In the genomic region with DNA sequence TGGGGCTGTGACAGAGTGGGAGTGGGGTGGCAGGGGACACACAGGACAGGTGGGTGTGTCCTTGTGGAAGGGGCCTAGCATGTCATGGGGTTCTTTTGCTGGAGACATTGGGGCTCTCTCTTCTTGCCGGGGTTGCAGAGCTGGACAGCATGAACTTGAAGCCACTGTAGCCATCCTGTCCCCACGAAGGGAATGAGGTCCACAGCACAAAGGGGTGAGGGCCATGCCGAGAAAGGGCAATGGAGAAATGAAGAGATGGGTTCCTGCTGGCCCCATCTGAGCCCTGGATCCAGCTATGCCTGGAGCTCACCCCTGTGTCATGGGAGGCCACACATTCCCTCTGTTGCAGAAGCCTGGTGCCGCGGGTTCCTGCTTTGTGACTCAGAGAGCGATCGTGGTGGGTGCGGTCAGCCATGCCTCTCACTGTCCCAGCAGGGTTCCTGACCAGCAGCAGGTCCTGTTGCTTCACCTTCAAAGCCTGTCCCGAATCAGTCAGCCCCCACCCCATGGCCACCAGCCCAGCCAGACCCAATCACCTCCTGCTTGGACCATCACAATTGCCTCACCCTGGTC, we compare ENCODE assay signal across 11 cellular contexts. TPM values are rescaled to one million over a fixed set of nuclear protein-coding genes. Genes with fewer than 3 reads are reported as not detected.
DNase-seq lines count a peak whose midpoint lies in the region; ATAC-seq and TF ChIP-seq lines count a peak whose summit lies in the region.
"Had no signal": no experiment of that assay in that cellular context is flagged by ENCODE, and none has a peak within 500 bp of the region (broad histone marks: within the 10 kb centered on the region; RNA-seq: fewer than 3 reads in every experiment).

No MANE protein-coding gene starts in this region.

- no peaks in the 10 kb centered on the region for H3K27me3 ChIP-seq in colonic mucosa
- H3K27me3 ChIP-seq: tibial artery had no signal

- DNase-seq in AG20443 (ENCODE audit: low spot score) (peak; percentile 98), HUDEP-2 (lab: John Stamatoyannopoulos, UW; ENCODE audit: unreplicated experiment in 76 of 76) (peak in 63 of 76 experiments; percentile 11 to 84 (median 51)), T-helper 17 cell (no peak), iPS-NIHi7 (ENCODE audit: extremely low spot score) (peak; percentile 59), colonic mucosa (no peak), GM19240 (ENCODE audit: insufficient read length, low spot score) (no peak), medulla oblongata (ENCODE audit: extremely low spot score) (no peak)
- DNase-seq in stimulated activated CD4-positive, alpha-beta T cell treated with anti-CD3 and anti-CD28 coated beads, Interleukin-4, amount 100 ng/mL, for 1 hour: no peak
- DNase-seq: activated CD4-positive, CD25-positive, alpha-beta regulatory T cell; tibial artery had no signal

- no peaks in the 10 kb centered on the region for H3K9me3 ChIP-seq in T-helper 17 cell (ENCODE audit: control insufficient read depth, low read length, poor library complexity, severe bottlenecking)
- no peaks in the 10 kb centered on the region for H3K9me3 ChIP-seq in colonic mucosa
- H3K9me3 ChIP-seq: tibial artery had no signal

- no peak overlapping the region for H3K4me3 Mint-ChIP-seq in T-helper 17 cell
- H3K4me3 Mint-ChIP-seq: brain had no signal

- TF ChIP-seq CTCF in colonic mucosa (IDR thresholded peaks at IDR 0.05): no peak

- no peaks in the 10 kb centered on the region for H3K4me1 ChIP-seq in colonic mucosa
- H3K4me1 ChIP-seq: tibial artery had no signal

- peaks cover 15% of the 10 kb centered on the region for H3K4me1 Mint-ChIP-seq in T-helper 17 cell

- peak; percentile 22 for ATAC-seq in T-helper 17 cell

- intact Hi-C loops in colonic mucosa (cut with DNase I): no loop called here

- no peak overlapping the region for H3K27ac Mint-ChIP-seq in T-helper 17 cell

- H3K4me3 ChIP-seq in colonic mucosa: no peak overlapping the region
- H3K4me3 ChIP-seq: tibial artery had no signal

- H3K27ac ChIP-seq in colonic mucosa: no peak overlapping the region
- H3K27ac ChIP-seq: tibial artery had no signal

- no peaks in the 10 kb centered on the region for H3K36me3 ChIP-seq in colonic mucosa
- H3K36me3 ChIP-seq: tibial artery had no signal

- H3K27me3 Mint-ChIP-seq in T-helper 17 cell: no peaks in the 10 kb centered on the region

- no peak overlapping the region for H3K9ac ChIP-seq in colonic mucosa (ENCODE audit: low read depth in 2 of 2, low read length in 2 of 2)

- peaks cover 5% of the 10 kb centered on the region for H3K36me3 Mint-ChIP-seq in T-helper 17 cell (ENCODE audit: low read depth)

RNA-seq across cellular contexts. Expression of a gene that starts 50.0 kb away (rescaled TPM):
- total RNA-seq in T-helper 17 cell: not detected
- not detected for total RNA-seq in colonic mucosa

Comparison
In these comparisons a context has a peak if more than half of its experiments do, and no peak if none do; other contexts are left out.
1. DNase-seq: peak in AG20443 (single experiment), HUDEP-2 (63 of 76) and iPS-NIHi7 (single experiment); none in T-helper 17 cell (0 of 3), colonic mucosa (single experiment), GM19240 (single experiment), medulla oblongata (single experiment) and stimulated activated CD4-positive, alpha-beta T cell treated with anti-CD3 and anti-CD28 coated beads, Interleukin-4, amount 100 ng/mL, for 1 hour (single experiment).